In the genomic region with DNA sequence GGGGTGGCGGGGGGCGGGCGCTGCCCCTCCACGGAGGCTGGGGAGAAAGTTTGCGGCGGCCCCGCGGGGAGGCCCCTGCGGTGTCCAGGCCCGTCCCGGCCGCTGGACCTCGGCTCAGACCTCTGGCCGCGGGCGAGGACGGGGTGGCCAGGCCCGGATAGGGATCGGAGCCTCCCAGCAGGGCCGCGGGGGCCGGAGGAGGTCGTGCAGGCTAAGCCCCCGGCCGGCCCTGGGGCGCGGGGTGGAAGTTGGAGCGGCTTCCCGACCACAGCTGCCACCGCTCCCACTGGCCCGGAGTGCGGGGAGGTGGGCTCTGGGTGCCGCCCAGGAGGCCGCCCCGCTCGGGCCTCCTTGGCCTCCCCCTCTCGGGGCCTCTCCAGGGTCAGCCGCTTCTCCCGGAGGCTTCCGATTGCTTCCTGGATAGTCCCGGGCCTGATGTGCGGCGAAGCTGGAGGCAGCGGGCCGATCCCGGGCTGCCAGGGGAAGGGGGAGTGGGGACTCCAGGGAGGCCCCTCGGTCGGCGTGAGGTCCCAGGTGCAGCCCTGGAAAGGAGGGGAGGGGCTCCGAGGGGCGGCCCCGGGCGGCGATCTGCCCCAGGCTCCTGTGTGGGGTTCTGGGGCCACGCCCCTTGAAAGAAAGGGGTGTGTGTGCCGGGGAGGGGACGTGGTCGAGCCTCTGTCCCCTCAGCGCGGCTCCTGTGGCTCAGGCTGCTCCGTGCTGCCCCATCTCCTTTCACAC, we compare ENCODE assay signal across 8 cellular contexts. TPM values are rescaled to one million over a fixed set of nuclear protein-coding genes. Genes with fewer than 3 reads are reported as not detected.
A peak's percentile ranks its signal among the peaks of the same experiment; 100 is the strongest.
DNase-seq lines count a peak whose midpoint lies in the region; ATAC-seq and TF ChIP-seq lines count a peak whose summit lies in the region.

No MANE protein-coding gene starts in this region.

- CTCF ChIA-PET in activated CD8-positive, alpha-beta T cell treated with anti-CD3 and anti-CD28 coated beads, Interleukin-2, amount 10 ng/mL, durations not matched to agents 7 days and 5 days (lab: Charles Lee): no interaction called here

- DNase-seq in EL (peak; percentile 36), neural progenitor cell (ENCODE audit: low spot score) (peak; percentile 84), NCI-H226 (no peak), HPDE6-E6E7 (ENCODE audit: extremely low spot score) (no peak)
- DNase-seq in activated CD8-positive, alpha-beta T cell treated with anti-CD3 and anti-CD28 coated beads, Interleukin-2, amount 10 ng/mL, durations not matched to agents 7 days and 5 days: peak; percentile 37

- H3K36me3 ChIP-seq in HUES64 (ENCODE audit: insufficient read depth, low read length) (peaks cover 4% of the 10 kb centered on the region), neural progenitor cell (no peaks in the 10 kb centered on the region)

- H3K9me3 Mint-ChIP-seq in activated CD8-positive, alpha-beta T cell treated with anti-CD3 and anti-CD28 coated beads, Interleukin-2, amount 10 ng/mL, durations not matched to agents 7 days and 5 days (ENCODE audit: insufficient read depth): no peaks in the 10 kb centered on the region
- H3K9me3 Mint-ChIP-seq in neural progenitor cell: no peaks in the 10 kb centered on the region

- H2AFZ ChIP-seq in neural progenitor cell (replicated peaks): no peak overlapping the region

- peak overlapping the region; percentile 28 for H3K4me3 Mint-ChIP-seq in activated CD8-positive, alpha-beta T cell treated with anti-CD3 and anti-CD28 coated beads, Interleukin-2, amount 10 ng/mL, durations not matched to agents 7 days and 5 days
- H3K4me3 Mint-ChIP-seq in neural progenitor cell: peak overlapping the region; percentile 83

- H3K9me3 ChIP-seq in HUES64 (ENCODE audit: insufficient read depth, low read depth, low read length): no peaks in the 10 kb centered on the region
- no peaks in the 10 kb centered on the region for H3K9me3 ChIP-seq in neural progenitor cell (ENCODE audit: low read depth)

- peaks cover 53% of the 10 kb centered on the region for H4K20me1 ChIP-seq in neural progenitor cell (ENCODE audit: low read depth)

- H3K36me3 Mint-ChIP-seq in activated CD8-positive, alpha-beta T cell treated with anti-CD3 and anti-CD28 coated beads, Interleukin-2, amount 10 ng/mL, durations not matched to agents 7 days and 5 days (ENCODE audit: low read depth): no peaks in the 10 kb centered on the region
- H3K36me3 Mint-ChIP-seq in neural progenitor cell: no peaks in the 10 kb centered on the region

- H3K27ac ChIP-seq in HUES64 (ENCODE audit: low read depth, low read length) (no peak overlapping the region), neural progenitor cell (no peak overlapping the region)

- TF ChIP-seq CTCF in neural progenitor cell (IDR thresholded peaks at IDR 0.05): no peak

- no peaks in the 10 kb centered on the region for H3F3A ChIP-seq in neural progenitor cell (ENCODE audit: low read depth)

- H3K4me1 Mint-ChIP-seq in activated CD8-positive, alpha-beta T cell treated with anti-CD3 and anti-CD28 coated beads, Interleukin-2, amount 10 ng/mL, durations not matched to agents 7 days and 5 days (ENCODE audit: low read depth): peaks cover 20% of the 10 kb centered on the region
- peaks cover 12% of the 10 kb centered on the region for H3K4me1 Mint-ChIP-seq in neural progenitor cell

- peak overlapping the region; percentile 98 for H3K4me2 ChIP-seq in neural progenitor cell

- no peak overlapping the region for H3K27ac Mint-ChIP-seq in activated CD8-positive, alpha-beta T cell treated with anti-CD3 and anti-CD28 coated beads, Interleukin-2, amount 10 ng/mL, durations not matched to agents 7 days and 5 days
- H3K27ac Mint-ChIP-seq in neural progenitor cell: no peak overlapping the region

- 2% methylated on average over 61 of the region's 61 CpGs for WGBS in HUES64

- POLR2A ChIA-PET in activated CD8-positive, alpha-beta T cell treated with anti-CD3 and anti-CD28 coated beads, Interleukin-2, amount 10 ng/mL, durations not matched to agents 7 days and 5 days (lab: Charles Lee): no interaction called here

- H3K27me3 ChIP-seq in HUES64 (ENCODE audit: insufficient read depth, low read length): peaks cover 13% of the 10 kb centered on the region
- peaks cover 14% of the 10 kb centered on the region for H3K27me3 ChIP-seq in neural progenitor cell

- H3K9ac ChIP-seq in HUES64 (ENCODE audit: low read depth, low read length): peak overlapping the region; percentile 66
- peak overlapping the region; percentile 85 for H3K9ac ChIP-seq in neural progenitor cell

- H3K4me1 ChIP-seq in HUES64 (ENCODE audit: insufficient read depth, low read length) (peaks cover 12% of the 10 kb centered on the region; the same call in 1 of the 2 replicates), neural progenitor cell (peaks cover 13% of the 10 kb centered on the region)

- H3K4me3 ChIP-seq in HUES64 (ENCODE audit: low read length) (peak overlapping the region; percentile 77), neural progenitor cell (peak overlapping the region; percentile 98)

- H3K79me2 ChIP-seq in neural progenitor cell (ENCODE audit: low read depth): peaks cover 54% of the 10 kb centered on the region

- no peak for ATAC-seq in activated CD8-positive, alpha-beta T cell treated with anti-CD3 and anti-CD28 coated beads, Interleukin-2, amount 10 ng/mL, durations not matched to agents 7 days and 5 days
- ATAC-seq in esophagus mucosa (peak; percentile 5), GM18909 (IDR thresholded peaks at IDR 0.05; ENCODE audit: poor library complexity, unreplicated experiment) (no peak)

- peaks cover 5% of the 10 kb centered on the region for H3K27me3 Mint-ChIP-seq in activated CD8-positive, alpha-beta T cell treated with anti-CD3 and anti-CD28 coated beads, Interleukin-2, amount 10 ng/mL, durations not matched to agents 7 days and 5 days (ENCODE audit: low read depth)
- peaks cover 11% of the 10 kb centered on the region for H3K27me3 Mint-ChIP-seq in neural progenitor cell (ENCODE audit: insufficient read depth, low read depth)

RNA-seq across cellular contexts. Expression of a gene that starts 0.9 kb away (rescaled TPM):
- 27.3 TPM for polyA plus RNA-seq in HUES64 (2013, experiment 1 of 2)
- 34.0 TPM for polyA plus RNA-seq in HUES64 (2013, experiment 2 of 2)
- 1 to 10 TPM; 2.4 to 2.7 TPM for total RNA-seq in activated CD8-positive, alpha-beta T cell treated with anti-CD3 and anti-CD28 coated beads, Interleukin-2, amount 10 ng/mL, durations not matched to agents 7 days and 5 days
- 15.9 TPM for total RNA-seq in esophagus mucosa
- total RNA-seq in neural progenitor cell (ENCODE audit: low replicate concordance): 34.7 and 89.1 TPM in 2 replicates

Comparison
In these comparisons a context has a peak if more than half of its experiments do, and no peak if none do; other contexts are left out.
1. DNase-seq: peak in EL (single experiment), activated CD8-positive, alpha-beta T cell treated with anti-CD3 and anti-CD28 coated beads, Interleukin-2, amount 10 ng/mL, durations not matched to agents 7 days and 5 days (single experiment) and neural progenitor cell (single experiment); none in NCI-H226 (single experiment) and HPDE6-E6E7 (single experiment).